16 cellular contexts compared by ENCODE assay signal in the genomic region with DNA sequence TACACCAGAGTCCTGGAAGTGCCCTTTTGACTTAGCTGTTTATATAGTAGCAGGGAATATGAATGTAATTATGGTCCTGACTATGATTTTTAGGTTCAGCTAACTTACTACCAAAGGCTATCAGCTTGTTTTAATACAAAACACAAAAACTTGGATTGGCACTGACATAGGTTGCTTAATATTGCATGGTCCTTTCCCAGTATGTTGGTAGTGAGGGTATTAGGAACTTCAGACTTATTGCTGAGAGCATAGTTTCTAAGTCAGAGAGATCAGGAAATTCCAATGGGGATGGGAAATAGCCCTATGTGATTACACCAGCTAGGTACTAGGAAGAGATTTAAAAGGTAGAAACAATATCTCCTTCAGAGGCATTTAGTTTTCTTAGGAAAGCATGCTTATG. TPM values are rescaled to one million over a fixed set of nuclear protein-coding genes. Genes with fewer than 3 reads are reported as not detected.
DNase-seq lines count a peak whose midpoint lies in the region; ATAC-seq and TF ChIP-seq lines count a peak whose summit lies in the region.
"Had no signal": no experiment of that assay in that cellular context is flagged by ENCODE, and none has a peak within 500 bp of the region (broad histone marks: within the 10 kb centered on the region; RNA-seq: fewer than 3 reads in every experiment).

No MANE protein-coding gene starts in this region.

- peak overlapping the region; percentile 82; the same call in 1 of the 2 replicates for H3K4me2 ChIP-seq in PC-3 (ENCODE audit: low read length)

- H3K27ac Mint-ChIP-seq in T-helper 1 cell treated with Interleukin-12 subunit alpha and Interleukin-12 subunit beta and Interleukin-4 antibody, amounts not matched to agents 30 μg/mL and 1 μg/mL, for 36 hours: peak overlapping the region; percentile 10
- H3K27ac Mint-ChIP-seq in stimulated activated naive B cell treated with anti-CD40 and anti-IgM and Interleukin-4, amounts not matched to agents 10 μg/mL and 1 μg/mL and 100 μg/mL, for 72 hours: peak overlapping the region; percentile 15

- no peak for DNase-seq in T-helper 1 cell
- no peak for DNase-seq in PC-3
- DNase-seq in epithelial cell of prostate (ENCODE audit: low read depth, low spot score): no peak
- DNase-seq in stimulated activated naive B cell treated with anti-CD40 and anti-IgM and Interleukin-4, amounts not matched to agents 10 μg/mL and 1 μg/mL and 100 μg/mL, for 72 hours: no peak
- no peak for DNase-seq in NCI-H1436 treated with DMSO at 0.1 percent for 48 hours (lab: John Stamatoyannopoulos, UW)
- DNase-seq in stimulated activated CD4-positive, alpha-beta T cell treated with anti-CD3 and anti-CD28 coated beads, Interleukin-4, amount 100 ng/mL, for 1 hour: no peak
- DNase-seq in suprapubic skin (ENCODE audit: low spot score in 2 of 2): no peak
- DNase-seq: activated CD8-positive, alpha-beta memory T cell treated with anti-CD3 and anti-CD28 coated beads, Interleukin-2, amount 50 U/mL, for 4 hours; cerebellar nuclear complex; erythroblast; hippocampal formation; NCI-H2081 treated with DMSO at 0.1 percent for 48 hours; stimulated activated CD4-positive, alpha-beta T cell treated with anti-CD3 and anti-CD28 coated beads, Interleukin-4, amount 100 ng/mL, for 24 hours had no signal

- POLR2A ChIA-PET in PC-3 (lab: Charles Lee; ENCODE audit: unreplicated experiment): interaction anchor here (0.7 kb wide), 1 partner anchor 591 kb away, joined by 3 read pairs; no protein-coding TSS in a partner anchor

- ATAC-seq in PC-3: no peak
- no peak for ATAC-seq in stimulated activated naive B cell treated with anti-CD40 and anti-IgM and Interleukin-4, amounts not matched to agents 10 μg/mL and 1 μg/mL and 100 μg/mL, for 72 hours (replicated peaks)

- peaks cover 22% of the 10 kb centered on the region for H3K4me1 Mint-ChIP-seq in T-helper 1 cell treated with Interleukin-12 subunit alpha and Interleukin-12 subunit beta and Interleukin-4 antibody, amounts not matched to agents 30 μg/mL and 1 μg/mL, for 36 hours (ENCODE audit: low read depth)
- peaks cover 0 to 30% of the 10 kb centered on the region in 2 donors for H3K4me1 Mint-ChIP-seq in stimulated activated naive B cell treated with anti-CD40 and anti-IgM and Interleukin-4, amounts not matched to agents 10 μg/mL and 1 μg/mL and 100 μg/mL, for 72 hours

- H2AFZ ChIP-seq in PC-3 (ENCODE audit: low read length): no peak overlapping the region

- no peaks in the 10 kb centered on the region for H3K27me3 Mint-ChIP-seq in T-helper 1 cell treated with Interleukin-12 subunit alpha and Interleukin-12 subunit beta and Interleukin-4 antibody, amounts not matched to agents 30 μg/mL and 1 μg/mL, for 36 hours (ENCODE audit: low read depth)
- H3K27me3 Mint-ChIP-seq in stimulated activated naive B cell treated with anti-CD40 and anti-IgM and Interleukin-4, amounts not matched to agents 10 μg/mL and 1 μg/mL and 100 μg/mL, for 72 hours: no peaks in the 10 kb centered on the region

- no peaks in the 10 kb centered on the region for H3K9me3 Mint-ChIP-seq in T-helper 1 cell treated with Interleukin-12 subunit alpha and Interleukin-12 subunit beta and Interleukin-4 antibody, amounts not matched to agents 30 μg/mL and 1 μg/mL, for 36 hours
- no peaks in the 10 kb centered on the region for H3K9me3 Mint-ChIP-seq in stimulated activated naive B cell treated with anti-CD40 and anti-IgM and Interleukin-4, amounts not matched to agents 10 μg/mL and 1 μg/mL and 100 μg/mL, for 72 hours

- peaks cover 96% of the 10 kb centered on the region for H3K79me2 ChIP-seq in PC-3 (ENCODE audit: low read length)

- no peaks in the 10 kb centered on the region for H3K9me2 ChIP-seq in PC-3 (replicated peaks; ENCODE audit: low read length)

- H3K4me3 ChIP-seq in PC-3 (ENCODE audit: low read length) (no peak overlapping the region), suprapubic skin (no peak overlapping the region)
- H3K4me3 ChIP-seq: HAP-1 had no signal

- H3K4me1 ChIP-seq in PC-3 (ENCODE audit: insufficient read depth, low read length): peaks cover 91% of the 10 kb centered on the region
- peaks cover 96% of the 10 kb centered on the region for H3K4me1 ChIP-seq in suprapubic skin

- CTCF ChIA-PET in PC-3 (lab: Charles Lee): no interaction called here

- TF ChIP-seq CTCF in PC-3 (conservative IDR thresholded peaks at IDR 0.05; ENCODE audit: low read depth, low read length) (no peak), suprapubic skin (IDR thresholded peaks at IDR 0.05) (no peak)

- intact Hi-C loops in PC-3 (cut with micrococcal nuclease): no loop called here

- no TSS peak for BruUV-seq in PC-3 (replicated peaks; lab: Mats Ljungman, UMichigan)

- H3K27me3 ChIP-seq in PC-3 (ENCODE audit: low read length) (no peaks in the 10 kb centered on the region), suprapubic skin (no peaks in the 10 kb centered on the region)

- H3K27ac ChIP-seq in PC-3 (ENCODE audit: low read length) (peak overlapping the region; percentile 83; the same call in 1 of the 2 replicates), epithelial cell of prostate (peak overlapping the region; percentile 91), suprapubic skin (no peak overlapping the region)
- H3K27ac ChIP-seq: HL-60 had no signal

- peaks cover 15% of the 10 kb centered on the region for H3K36me3 Mint-ChIP-seq in T-helper 1 cell treated with Interleukin-12 subunit alpha and Interleukin-12 subunit beta and Interleukin-4 antibody, amounts not matched to agents 30 μg/mL and 1 μg/mL, for 36 hours (ENCODE audit: low read depth)
- peaks cover 29 to 41% of the 10 kb centered on the region in 2 donors for H3K36me3 Mint-ChIP-seq in stimulated activated naive B cell treated with anti-CD40 and anti-IgM and Interleukin-4, amounts not matched to agents 10 μg/mL and 1 μg/mL and 100 μg/mL, for 72 hours

- no peak overlapping the region for H3K9ac ChIP-seq in PC-3 (ENCODE audit: low read length)

- H3F3A ChIP-seq in PC-3 (ENCODE audit: low read length, unreplicated experiment): peaks cover 13% of the 10 kb centered on the region

- TF ChIP-seq POLR2A in suprapubic skin (IDR thresholded peaks at IDR 0.05): no peak

- H3K36me3 ChIP-seq in PC-3 (ENCODE audit: low read depth, low read length): no peaks in the 10 kb centered on the region; the same call in 1 of the 2 replicates
- H3K36me3 ChIP-seq in suprapubic skin: no peaks in the 10 kb centered on the region

- peaks cover 56% of the 10 kb centered on the region for H4K20me1 ChIP-seq in PC-3 (ENCODE audit: low read length)

- peak overlapping the region; percentile 10 for H3K4me3 Mint-ChIP-seq in T-helper 1 cell treated with Interleukin-12 subunit alpha and Interleukin-12 subunit beta and Interleukin-4 antibody, amounts not matched to agents 30 μg/mL and 1 μg/mL, for 36 hours
- no peak overlapping the region for H3K4me3 Mint-ChIP-seq in stimulated activated naive B cell treated with anti-CD40 and anti-IgM and Interleukin-4, amounts not matched to agents 10 μg/mL and 1 μg/mL and 100 μg/mL, for 72 hours

- H3K9me3 ChIP-seq in PC-3 (ENCODE audit: low read length): no peaks in the 10 kb centered on the region
- no peaks in the 10 kb centered on the region for H3K9me3 ChIP-seq in suprapubic skin
- H3K9me3 ChIP-seq: HAP-1 had no signal

- TF ChIP-seq EP300 in suprapubic skin (IDR thresholded peaks at IDR 0.05): no peak

RNA-seq across cellular contexts. Expression of a gene that starts 7.7 kb away (rescaled TPM):
- total RNA-seq in PC-3 (2014; rRNA removed) (43.8 and 78.0 TPM in 2 replicates), suprapubic skin (10 to 100 TPM; 77.2 to 90.0 (median 83.5) TPM)
